In genomic region chr1:110480356-110481096, GRCh38 we compare ENCODE assay signal across 34 cellular contexts. TPM values are rescaled to one million over a fixed set of nuclear protein-coding genes. Genes with fewer than 3 reads are reported as not detected.
"Had no signal": no experiment of that assay in that cellular context is flagged by ENCODE, and none has a peak within 500 bp of the region (broad histone marks: within the 10 kb centered on the region; RNA-seq: fewer than 3 reads in every experiment).

No MANE protein-coding gene starts in this region.

- H3K36me3 ChIP-seq: adrenal gland, breast epithelium, MG63, Peyer's patch had no signal

- H3K4me1 ChIP-seq: breast epithelium, Peyer's patch had no signal

- H3K27me3 ChIP-seq: adrenal gland, body of pancreas, MG63, Peyer's patch had no signal

- H3K9me3 Mint-ChIP-seq: activated CD4-positive, alpha-beta T cell treated with anti-CD3 and anti-CD28 coated beads, Interleukin-2, amount 10 ng/mL, durations not matched to agents 7 days and 5 days; activated naive CD4-positive, alpha-beta T cell treated with anti-CD3 and anti-CD28 coated beads, Interleukin-2, amount 50 U/mL, for 24 hours; activated T-cell treated with anti-CD3 and anti-CD28 coated beads, Interleukin-2, amount 50 U/mL, for 24 hours; activated T-helper 2 cell treated with anti-CD3 and anti-CD28 coated beads, Interferon-gamma antibody, Interleukin-2, Interleukin-4, amounts not matched to agents 10 μg/mL and 5 μg/mL and 100 μg/mL, durations not matched to agents 14 hours and 24 hours and 36 hours; central memory CD8-positive, alpha-beta T cell had no signal

- H3K4me3 ChIP-seq: adrenal gland, body of pancreas, breast epithelium, K562, MG63, Peyer's patch had no signal

- ATAC-seq: activated CD4-positive, alpha-beta T cell treated with anti-CD3 and anti-CD28 coated beads for 36 hours; activated CD4-positive, CD25-positive, alpha-beta regulatory T cell treated with anti-CD3 and anti-CD28 coated beads, Interleukin-2, amount 50 U/mL, for 24 hours; activated CD8-positive, alpha-beta T cell treated with anti-CD3 and anti-CD28 coated beads, Interleukin-2, amount 10 ng/mL, durations not matched to agents 7 days and 5 days; body of pancreas; K562; PC-3 had no signal

- H3K36me3 Mint-ChIP-seq: activated naive CD4-positive, alpha-beta T cell treated with anti-CD3 and anti-CD28 coated beads, Interleukin-2, amount 50 U/mL, for 24 hours had no signal

- DNase-seq: activated CD4-positive, alpha-beta T cell treated with anti-CD3 and anti-CD28 coated beads for 36 hours; activated CD4-positive, alpha-beta T cell treated with anti-CD3 and anti-CD28 coated beads, Interleukin-2, amount 10 ng/mL, durations not matched to agents 7 days and 5 days; activated CD4-positive, alpha-beta T cell treated with anti-CD3 and anti-CD28 coated beads, Interleukin-2, amount 50 U/mL, for 48 hours; activated CD8-positive, alpha-beta T cell treated with anti-CD3 and anti-CD28 coated beads, Interleukin-2, amount 10 ng/mL, durations not matched to agents 7 days and 5 days; activated gamma-delta T cell; activated naive CD4-positive, alpha-beta T cell treated with Interleukin-2 at 50 U/mL for 16 hours; activated T-cell treated with anti-CD3 and anti-CD28 coated beads, Interleukin-2, amount 50 U/mL, for 24 hours; adrenal gland; body of pancreas; MG63; NCI-H1048; NCI-H1105 treated with DMSO at 0.1 percent for 48 hours; NCI-H1436; NCI-H1694; NCI-H1930; NCI-H2081 treated with DMSO at 0.1 percent for 48 hours; NCI-H226; NCI-H446 treated with DMSO at 0.1 percent for 48 hours; NCI-H69; NK-92 treated with Interleukin-12 subunit alpha and Interleukin-12 subunit beta, amount 100 ng/mL, for 24 hours; PC-3; Peyer's patch; RPMI8226; SW 1271; T-helper 1 cell; T-helper 2 cell; T-helper 9 cell had no signal

- H3K27ac ChIP-seq: adrenal gland, body of pancreas, breast epithelium, Peyer's patch had no signal

- H3K27ac Mint-ChIP-seq: activated CD4-positive, alpha-beta T cell treated with anti-CD3 and anti-CD28 coated beads for 36 hours; activated CD4-positive, alpha-beta T cell treated with anti-CD3 and anti-CD28 coated beads, Interleukin-2, amount 10 ng/mL, durations not matched to agents 7 days and 5 days; activated CD8-positive, alpha-beta T cell treated with anti-CD3 and anti-CD28 coated beads, Interleukin-2, amount 10 ng/mL, durations not matched to agents 7 days and 5 days; activated naive CD4-positive, alpha-beta T cell treated with anti-CD3 and anti-CD28 coated beads, Interleukin-2, amount 50 U/mL, for 24 hours; activated T-cell treated with anti-CD3 and anti-CD28 coated beads, Interleukin-2, amount 50 U/mL, for 24 hours; activated T-helper 2 cell treated with anti-CD3 and anti-CD28 coated beads, Interferon-gamma antibody, Interleukin-2, Interleukin-4, amounts not matched to agents 10 μg/mL and 5 μg/mL and 100 μg/mL, durations not matched to agents 14 hours and 24 hours and 36 hours had no signal

- H3K9me3 ChIP-seq: adrenal gland, body of pancreas, breast epithelium, MG63, Peyer's patch had no signal

- FAIRE-seq: astrocyte, K562 had no signal

RNA-seq across cellular contexts. Expression of gene PROK1, which starts 29.6 kb away (rescaled TPM):
- total RNA-seq: activated CD4-positive, alpha-beta T cell treated with anti-CD3 and anti-CD28 coated beads for 36 hours; activated CD4-positive, alpha-beta T cell treated with anti-CD3 and anti-CD28 coated beads, Interleukin-2, amount 10 ng/mL, durations not matched to agents 7 days and 5 days; activated CD8-positive, alpha-beta T cell treated with anti-CD3 and anti-CD28 coated beads, Interleukin-2, amount 10 ng/mL, durations not matched to agents 7 days and 5 days; activated T-helper 2 cell treated with anti-CD3 and anti-CD28 coated beads, Interferon-gamma antibody, Interleukin-2, Interleukin-4, amounts not matched to agents 10 μg/mL and 5 μg/mL and 100 μg/mL, durations not matched to agents 14 hours and 24 hours and 36 hours; astrocyte; K562; PC-3; Peyer's patch had no signal

RNA-seq across cellular contexts. Expression of gene KCNA10, which starts 38.4 kb away (rescaled TPM):
- total RNA-seq: activated CD4-positive, alpha-beta T cell treated with anti-CD3 and anti-CD28 coated beads for 36 hours; activated CD4-positive, alpha-beta T cell treated with anti-CD3 and anti-CD28 coated beads, Interleukin-2, amount 10 ng/mL, durations not matched to agents 7 days and 5 days; activated CD8-positive, alpha-beta T cell treated with anti-CD3 and anti-CD28 coated beads, Interleukin-2, amount 10 ng/mL, durations not matched to agents 7 days and 5 days; activated T-helper 2 cell treated with anti-CD3 and anti-CD28 coated beads, Interferon-gamma antibody, Interleukin-2, Interleukin-4, amounts not matched to agents 10 μg/mL and 5 μg/mL and 100 μg/mL, durations not matched to agents 14 hours and 24 hours and 36 hours; adrenal gland; astrocyte; body of pancreas; breast epithelium; K562; PC-3; Peyer's patch had no signal
- polyA plus RNA-seq: adrenal gland, K562 had no signal
